17 cellular contexts compared by ENCODE assay signal in the genomic region with DNA sequence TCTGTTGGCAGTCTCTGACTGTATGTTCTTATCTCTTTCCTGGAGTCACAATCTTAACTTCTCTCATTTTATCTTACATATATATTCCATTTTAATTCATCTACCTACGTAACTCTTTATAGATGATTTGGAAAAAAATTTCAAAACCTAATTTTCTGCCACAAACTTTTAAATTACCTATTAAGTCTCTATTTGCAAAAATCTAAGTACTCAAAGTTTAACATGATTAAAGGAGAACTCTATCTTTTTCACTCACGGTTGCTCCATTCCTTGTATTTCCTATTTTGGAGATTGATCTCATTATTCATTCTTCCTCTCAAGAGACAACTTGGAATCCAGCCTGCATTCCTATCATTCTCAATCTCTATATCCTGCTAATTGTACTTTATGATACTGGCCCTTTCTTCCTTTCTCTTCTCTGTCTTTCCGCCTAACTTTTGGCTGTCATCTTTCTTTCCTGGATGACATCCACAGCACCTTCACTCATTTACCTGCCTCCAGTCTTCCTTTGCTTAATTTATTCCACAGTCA.
DNase-seq lines count a peak whose midpoint lies in the region; ATAC-seq and TF ChIP-seq lines count a peak whose summit lies in the region.
"Had no signal": no experiment of that assay in that cellular context is flagged by ENCODE, and none has a peak within 500 bp of the region (broad histone marks: within the 10 kb centered on the region; RNA-seq: fewer than 3 reads in every experiment).

No MANE protein-coding gene starts in this region.

- no peaks in the 10 kb centered on the region for H3K9me3 Mint-ChIP-seq in CD4-positive, alpha-beta memory T cell
- H3K9me3 Mint-ChIP-seq: naive thymus-derived CD8-positive, alpha-beta T cell; stimulated activated naive CD8-positive, alpha-beta T cell treated with anti-CD3 and anti-CD28 coated beads, Interleukin-15, Interleukin-2, amounts not matched to agents 100 ng/mL and 50 ng/mL, for 24 hours had no signal

- no peak for TF ChIP-seq POLR2A in suprapubic skin (IDR thresholded peaks at IDR 0.05)
- no peak for TF ChIP-seq POLR2A in vagina (IDR thresholded peaks at IDR 0.05)

- CTCF ChIA-PET in Panc1 (lab: Charles Lee): no interaction called here
- CTCF ChIA-PET in CD4-positive, alpha-beta memory T cell (lab: Charles Lee; ENCODE audit: partially characterized antibody): no interaction called here

- BruUV-seq in Panc1 (replicated peaks; lab: Mats Ljungman, UMichigan): no TSS peak

- WGBS in mesenchymal stem cell: 39% methylated on average over 3 of the region's 3 CpGs
- WGBS in suprapubic skin: 35% methylated on average over 3 of the region's 3 CpGs

- no peaks in the 10 kb centered on the region for H3K36me3 Mint-ChIP-seq in CD4-positive, alpha-beta memory T cell
- H3K36me3 Mint-ChIP-seq: naive thymus-derived CD8-positive, alpha-beta T cell had no signal

- H2BK5ac ChIP-seq in mesenchymal stem cell (ENCODE audit: low read depth, low read length, poor library complexity, severe bottlenecking): no peak overlapping the region

- H3K27me3 Mint-ChIP-seq in CD4-positive, alpha-beta memory T cell: no peaks in the 10 kb centered on the region
- H3K27me3 Mint-ChIP-seq: stimulated activated naive CD8-positive, alpha-beta T cell treated with anti-CD3 and anti-CD28 coated beads, Interleukin-15, Interleukin-2, amounts not matched to agents 100 ng/mL and 50 ng/mL, for 24 hours had no signal

- TF ChIP-seq CTCF in Panc1 (IDR thresholded peaks at IDR 0.05) (no peak), suprapubic skin (IDR thresholded peaks at IDR 0.05) (no peak), vagina (IDR thresholded peaks at IDR 0.05) (no peak)

- DNase-seq in DMS114 treated with DMSO at 0.1 percent for 48 hours (lab: John Stamatoyannopoulos, UW; ENCODE audit: unreplicated experiment) (peak; percentile 90), Panc1 (ENCODE audit: low read depth, low spot score) (no peak), dedifferentiated amniotic fluid mesenchymal stem cell (ENCODE audit: extremely low spot score) (peak; percentile 49), mesenchymal stem cell (no peak), suprapubic skin (ENCODE audit: low spot score in 2 of 2) (no peak), vagina (ENCODE audit: extremely low spot score in 2 of 2) (no peak), H4 (ENCODE audit: low spot score) (no peak)
- DNase-seq in CD4-positive, alpha-beta memory T cell: no peak
- DNase-seq: activated naive CD4-positive, alpha-beta T cell treated with anti-CD3 and anti-CD28 coated beads, Interleukin-2, amount 50 U/mL, for 16 hours; colonic mucosa; naive thymus-derived CD8-positive, alpha-beta T cell; NCI-H1436 treated with DMSO at 0.1 percent for 48 hours; WERI-Rb-1 had no signal

- H2AK5ac ChIP-seq in mesenchymal stem cell (ENCODE audit: low read length, severe bottlenecking): no peak overlapping the region

- no peak overlapping the region for H3K4me3 ChIP-seq in Panc1 (ENCODE audit: low read depth in 2 of 2, low read length in 2 of 2)
- no peak overlapping the region for H3K4me3 ChIP-seq in mesenchymal stem cell (ENCODE audit: insufficient read depth in 1 of 2, low read depth in 1 of 2, low read length in 2 of 2)
- H3K4me3 ChIP-seq in suprapubic skin: no peak overlapping the region
- H3K4me3 ChIP-seq in vagina: no peak overlapping the region
- no peak overlapping the region for H3K4me3 ChIP-seq in CD4-positive, alpha-beta memory T cell (ENCODE audit: low read length in 2 of 2)
- H3K4me3 ChIP-seq: BLaER1, colonic mucosa, right atrium auricular region had no signal

- H3K4ac ChIP-seq in mesenchymal stem cell (ENCODE audit: low read depth in 1 of 2, low read length in 2 of 2): no peak overlapping the region

- POLR2A ChIA-PET in Panc1 (lab: Charles Lee): no interaction called here
- POLR2A ChIA-PET in CD4-positive, alpha-beta memory T cell (lab: Charles Lee; ENCODE audit: partially characterized antibody): no interaction called here

- peak overlapping the region; percentile 17 for H3K9ac ChIP-seq in mesenchymal stem cell (ENCODE audit: low read length)
- H3K9ac ChIP-seq: BLaER1 had no signal

- H3K9me3 ChIP-seq in Panc1 (ENCODE audit: control insufficient read depth, insufficient read depth, low read depth, low read length) (no peaks in the 10 kb centered on the region), mesenchymal stem cell (ENCODE audit: control insufficient read depth, low read length) (no peaks in the 10 kb centered on the region), suprapubic skin (no peaks in the 10 kb centered on the region), vagina (no peaks in the 10 kb centered on the region)
- H3K9me3 ChIP-seq in CD4-positive, alpha-beta memory T cell (ENCODE audit: control insufficient read depth in 1 of 2, low read length in 2 of 2): no peaks in the 10 kb centered on the region
- H3K9me3 ChIP-seq: BLaER1, colonic mucosa had no signal

- in situ Hi-C loops in Panc1 (cut with HindIII; ENCODE audit: low pct_unique_long_range_greater_than_20kb, low sequenced_read_pairs): no loop called here

- H3K27ac Mint-ChIP-seq in CD4-positive, alpha-beta memory T cell: no peak overlapping the region
- H3K27ac Mint-ChIP-seq: naive thymus-derived CD8-positive, alpha-beta T cell; stimulated activated naive CD8-positive, alpha-beta T cell treated with anti-CD3 and anti-CD28 coated beads, Interleukin-15, Interleukin-2, amounts not matched to agents 100 ng/mL and 50 ng/mL, for 24 hours had no signal

- no peak overlapping the region for H2BK15ac ChIP-seq in mesenchymal stem cell (ENCODE audit: low read depth, poor library complexity, severe bottlenecking)

- H3K4me2 ChIP-seq in mesenchymal stem cell (ENCODE audit: low read length, poor library complexity, severe bottlenecking): no peak overlapping the region
- H3K4me2 ChIP-seq: BLaER1 had no signal

- no peak overlapping the region for H2BK120ac ChIP-seq in mesenchymal stem cell (ENCODE audit: low read depth, low read length)

- H3K79me1 ChIP-seq in mesenchymal stem cell (replicated peaks; ENCODE audit: low read length, poor library complexity, severe bottlenecking): no peaks in the 10 kb centered on the region

- H3K4me1 Mint-ChIP-seq in CD4-positive, alpha-beta memory T cell: no peaks in the 10 kb centered on the region
- H3K4me1 Mint-ChIP-seq: naive thymus-derived CD8-positive, alpha-beta T cell had no signal

- no peak overlapping the region for H4K91ac ChIP-seq in mesenchymal stem cell (ENCODE audit: low read length)

- intact Hi-C loops in Panc1 (cut with micrococcal nuclease; ENCODE audit: unreplicated experiment) (no loop called here), vagina (cut with DNase I) (no loop called here)
- intact Hi-C loops in CD4-positive, alpha-beta memory T cell (cut with micrococcal nuclease): no loop called here

- no peak overlapping the region for H3K14ac ChIP-seq in mesenchymal stem cell (ENCODE audit: low read length in 2 of 2)

- H3K27me3 ChIP-seq in Panc1 (ENCODE audit: control insufficient read depth, insufficient read depth, low read length) (no peaks in the 10 kb centered on the region), mesenchymal stem cell (ENCODE audit: control insufficient read depth in 1 of 2, insufficient read depth in 1 of 2, low read length in 2 of 2) (no peaks in the 10 kb centered on the region), suprapubic skin (no peaks in the 10 kb centered on the region), vagina (no peaks in the 10 kb centered on the region)
- H3K27me3 ChIP-seq in CD4-positive, alpha-beta memory T cell (ENCODE audit: insufficient read depth, low read length): no peaks in the 10 kb centered on the region
- H3K27me3 ChIP-seq: BLaER1, colonic mucosa, foreskin keratinocyte, right atrium auricular region had no signal

- H3K4me1 ChIP-seq in Panc1 (ENCODE audit: control insufficient read depth, insufficient read depth, low read length) (no peaks in the 10 kb centered on the region), mesenchymal stem cell (ENCODE audit: control insufficient read depth, insufficient read depth, low read depth, low read length) (no peaks in the 10 kb centered on the region), suprapubic skin (peaks cover 10% of the 10 kb centered on the region), vagina (no peaks in the 10 kb centered on the region)
- no peaks in the 10 kb centered on the region for H3K4me1 ChIP-seq in CD4-positive, alpha-beta memory T cell (ENCODE audit: insufficient read depth, low read length)
- H3K4me1 ChIP-seq: BLaER1, colonic mucosa, foreskin keratinocyte had no signal

- H3K18ac ChIP-seq in mesenchymal stem cell (ENCODE audit: low read depth in 1 of 2, low read length in 2 of 2): no peak overlapping the region

- no peak overlapping the region for H2BK12ac ChIP-seq in mesenchymal stem cell (ENCODE audit: low read length in 2 of 2)

- H3K23ac ChIP-seq in mesenchymal stem cell (ENCODE audit: low read length in 2 of 2): no peak overlapping the region

- H3K4me3 Mint-ChIP-seq in CD4-positive, alpha-beta memory T cell: no peak overlapping the region
- H3K4me3 Mint-ChIP-seq: naive thymus-derived CD8-positive, alpha-beta T cell; stimulated activated naive CD8-positive, alpha-beta T cell treated with anti-CD3 and anti-CD28 coated beads, Interleukin-15, Interleukin-2, amounts not matched to agents 100 ng/mL and 50 ng/mL, for 24 hours had no signal

- no peak for ATAC-seq in Panc1
- ATAC-seq: foreskin keratinocyte; naive thymus-derived CD8-positive, alpha-beta T cell had no signal

- TF ChIP-seq EP300 in suprapubic skin (IDR thresholded peaks at IDR 0.05): no peak

- H3K27ac ChIP-seq in Panc1 (ENCODE audit: low read length): peak overlapping the region; percentile 34; the same call in 1 of the 2 replicates
- peak overlapping the region; percentile 77 for H3K27ac ChIP-seq in mesenchymal stem cell (ENCODE audit: low read length, poor library complexity, severe bottlenecking)
- H3K27ac ChIP-seq in suprapubic skin: no peak overlapping the region
- no peak overlapping the region for H3K27ac ChIP-seq in vagina
- no peak overlapping the region for H3K27ac ChIP-seq in CD4-positive, alpha-beta memory T cell (ENCODE audit: low read depth, low read length)
- H3K27ac ChIP-seq: BLaER1, colonic mucosa, foreskin keratinocyte, WERI-Rb-1 had no signal

- no peak overlapping the region for H4K8ac ChIP-seq in mesenchymal stem cell (ENCODE audit: low read length)

- H2AFZ ChIP-seq in mesenchymal stem cell (ENCODE audit: low read depth, low read length): no peak overlapping the region

- no peaks in the 10 kb centered on the region for H3K36me3 ChIP-seq in Panc1 (ENCODE audit: control insufficient read depth, insufficient read depth, low read length)
- H3K36me3 ChIP-seq in mesenchymal stem cell (ENCODE audit: control insufficient read depth in 1 of 2, insufficient read depth in 2 of 2, low read depth in 1 of 2, low read length in 2 of 2): no peaks in the 10 kb centered on the region
- H3K36me3 ChIP-seq in suprapubic skin: no peaks in the 10 kb centered on the region
- H3K36me3 ChIP-seq in vagina: no peaks in the 10 kb centered on the region
- no peaks in the 10 kb centered on the region for H3K36me3 ChIP-seq in CD4-positive, alpha-beta memory T cell (ENCODE audit: insufficient read depth, low read length)
- H3K36me3 ChIP-seq: BLaER1, colonic mucosa, right atrium auricular region, WERI-Rb-1 had no signal

Comparison
In these comparisons a context has a peak if more than half of its experiments do, and no peak if none do; other contexts are left out.
1. DNase-seq: peak in DMS114 treated with DMSO at 0.1 percent for 48 hours (single experiment) and dedifferentiated amniotic fluid mesenchymal stem cell (single experiment); none in Panc1 (single experiment), mesenchymal stem cell (single experiment), suprapubic skin (0 of 2), vagina (0 of 2), H4 (single experiment) and CD4-positive, alpha-beta memory T cell (0 of 5).
2. H3K27ac ChIP-seq: peak in Panc1 (single experiment) and mesenchymal stem cell (single experiment); none in suprapubic skin (single experiment), vagina (single experiment) and CD4-positive, alpha-beta memory T cell (single experiment).